Comparison of ENCODE assay signal across 21 cellular contexts in the genomic region with DNA sequence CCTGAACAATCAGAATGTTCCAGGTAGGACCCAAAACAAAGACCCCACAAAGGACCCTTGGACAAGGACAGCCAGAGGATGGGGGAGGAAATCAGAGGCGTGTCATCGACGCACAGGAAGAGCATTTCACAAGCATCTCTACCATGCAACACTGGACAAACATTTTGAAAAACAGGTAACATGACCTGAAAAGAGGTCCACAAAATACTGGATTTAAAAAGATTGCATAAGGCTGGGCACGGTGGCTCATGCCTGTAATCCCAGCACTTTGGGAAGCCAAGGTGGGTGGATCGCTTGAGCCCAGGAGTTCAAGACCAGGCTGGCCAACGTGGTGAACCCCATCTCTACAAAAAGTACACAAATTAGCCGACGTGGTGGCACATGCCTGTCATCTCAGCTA.
DNase-seq lines count a peak whose midpoint lies in the region; ATAC-seq and TF ChIP-seq lines count a peak whose summit lies in the region.
"Had no signal": no experiment of that assay in that cellular context is flagged by ENCODE, and none has a peak within 500 bp of the region (broad histone marks: within the 10 kb centered on the region; RNA-seq: fewer than 3 reads in every experiment).

No MANE protein-coding gene starts in this region.

- no peak overlapping the region for H3K4me3 ChIP-seq in dorsolateral prefrontal cortex
- no peak overlapping the region for H3K4me3 ChIP-seq in coronary artery
- H3K4me3 ChIP-seq: BLaER1 treated with 17β-estradiol and CSF1 and Interleukin-3, amounts not matched to agents 10 nM and 100 nM; GM23248 had no signal

- ATAC-seq in left lobe of liver (peak; percentile 76), natural killer cell (no peak)
- no peak for ATAC-seq in stimulated activated effector memory CD8-positive, alpha-beta T cell treated with anti-CD3 and anti-CD28 coated beads, Interleukin-12 subunit alpha, Interleukin-12 subunit beta, amount 100 ng/mL, for 72 hours

- no peak for DNase-seq in T-helper 2 cell treated with Interferon-gamma antibody and Interleukin-4, amounts not matched to agents 5 μg/mL and 100 μg/mL, for 36 hours (ENCODE audit: low spot score)
- DNase-seq in T-helper 2 cell (no peak), dorsolateral prefrontal cortex (no peak), left lobe of liver (ENCODE audit: low spot score) (no peak), substantia nigra (lab: John Stamatoyannopoulos, UW) (no peak), natural killer cell (no peak), coronary artery (ENCODE audit: low spot score) (no peak)
- DNase-seq in stimulated activated effector memory CD8-positive, alpha-beta T cell treated with anti-CD3 and anti-CD28 coated beads, Interleukin-12 subunit alpha, Interleukin-12 subunit beta, amount 100 ng/mL, for 72 hours (ENCODE audit: low spot score in 2 of 2): no peak
- DNase-seq: Calu3; CD4-positive, alpha-beta T cell; CD8-positive, alpha-beta memory T cell; DMS53; DMS79 treated with DMSO at 0.1 percent for 48 hours; GF-D8; GM23248; H9; HFFc6 had no signal

- H3K36me3 Mint-ChIP-seq in T-helper 2 cell treated with Interferon-gamma antibody and Interleukin-4, amounts not matched to agents 5 μg/mL and 100 μg/mL, for 36 hours (ENCODE audit: low read depth): peaks cover 9% of the 10 kb centered on the region
- H3K36me3 Mint-ChIP-seq in natural killer cell: no peaks in the 10 kb centered on the region
- H3K36me3 Mint-ChIP-seq in stimulated activated effector memory CD8-positive, alpha-beta T cell treated with anti-CD3 and anti-CD28 coated beads, Interleukin-12 subunit alpha, Interleukin-12 subunit beta, amount 100 ng/mL, for 72 hours: no peaks in the 10 kb centered on the region
- H3K36me3 Mint-ChIP-seq: CD14-positive monocyte; CD8-positive, alpha-beta memory T cell had no signal

- no peaks in the 10 kb centered on the region for H3K27me3 ChIP-seq in dorsolateral prefrontal cortex
- H3K27me3 ChIP-seq: BLaER1 treated with 17β-estradiol and CSF1 and Interleukin-3, amounts not matched to agents 10 nM and 100 nM had no signal

- peaks cover 55% of the 10 kb centered on the region for H3K27me3 Mint-ChIP-seq in T-helper 2 cell treated with Interferon-gamma antibody and Interleukin-4, amounts not matched to agents 5 μg/mL and 100 μg/mL, for 36 hours (ENCODE audit: low read depth)
- peaks cover 0 to 10% of the 10 kb centered on the region in 2 donors for H3K27me3 Mint-ChIP-seq in natural killer cell (ENCODE audit: low read depth in 2 of 2)

- H3K4me1 Mint-ChIP-seq in T-helper 2 cell treated with Interferon-gamma antibody and Interleukin-4, amounts not matched to agents 5 μg/mL and 100 μg/mL, for 36 hours (ENCODE audit: low read depth): peaks cover 41% of the 10 kb centered on the region
- H3K4me1 Mint-ChIP-seq in natural killer cell: no peaks in the 10 kb centered on the region
- no peaks in the 10 kb centered on the region for H3K4me1 Mint-ChIP-seq in stimulated activated effector memory CD8-positive, alpha-beta T cell treated with anti-CD3 and anti-CD28 coated beads, Interleukin-12 subunit alpha, Interleukin-12 subunit beta, amount 100 ng/mL, for 72 hours
- H3K4me1 Mint-ChIP-seq: B cell; CD14-positive monocyte; CD8-positive, alpha-beta memory T cell had no signal

- intact Hi-C loops in dorsolateral prefrontal cortex (cut with DNase I) (no loop called here), natural killer cell (cut with micrococcal nuclease) (no loop called here)

- H3K27ac ChIP-seq in dorsolateral prefrontal cortex (peak overlapping the region in 30 of 59 donors; percentile 18 to 97 (median 93)), substantia nigra (ENCODE audit: low read depth, low read length, poor library complexity, severe bottlenecking) (peak overlapping the region; percentile 88), coronary artery (no peak overlapping the region)
- H3K27ac ChIP-seq: 22Rv1; BLaER1 treated with 17β-estradiol and CSF1 and Interleukin-3, amounts not matched to agents 10 nM and 100 nM; GM23248 had no signal

- TF ChIP-seq CTCF in dorsolateral prefrontal cortex (IDR thresholded peaks at IDR 0.05 in 54 of 56, conservative IDR thresholded peaks at IDR 0.05 in 2 of 56; ENCODE audit: low read depth in 1 of 56, partially characterized antibody in 56 of 56) (no peak), natural killer cell (IDR thresholded peaks at IDR 0.05) (no peak), coronary artery (IDR thresholded peaks at IDR 0.05) (no peak)

- H3K4me3 Mint-ChIP-seq in T-helper 2 cell treated with Interferon-gamma antibody and Interleukin-4, amounts not matched to agents 5 μg/mL and 100 μg/mL, for 36 hours: peak overlapping the region; percentile 14
- H3K4me3 Mint-ChIP-seq in natural killer cell: no peak overlapping the region
- H3K4me3 Mint-ChIP-seq in stimulated activated effector memory CD8-positive, alpha-beta T cell treated with anti-CD3 and anti-CD28 coated beads, Interleukin-12 subunit alpha, Interleukin-12 subunit beta, amount 100 ng/mL, for 72 hours: no peak overlapping the region
- H3K4me3 Mint-ChIP-seq: B cell; CD14-positive monocyte; CD4-positive, alpha-beta T cell; H9; HFFc6 had no signal

- H3K9me3 Mint-ChIP-seq in T-helper 2 cell treated with Interferon-gamma antibody and Interleukin-4, amounts not matched to agents 5 μg/mL and 100 μg/mL, for 36 hours: peaks cover 5% of the 10 kb centered on the region
- no peaks in the 10 kb centered on the region for H3K9me3 Mint-ChIP-seq in natural killer cell
- H3K9me3 Mint-ChIP-seq in stimulated activated effector memory CD8-positive, alpha-beta T cell treated with anti-CD3 and anti-CD28 coated beads, Interleukin-12 subunit alpha, Interleukin-12 subunit beta, amount 100 ng/mL, for 72 hours: no peaks in the 10 kb centered on the region
- H3K9me3 Mint-ChIP-seq: CD4-positive, alpha-beta T cell; H9 had no signal

- H3K27ac Mint-ChIP-seq in T-helper 2 cell treated with Interferon-gamma antibody and Interleukin-4, amounts not matched to agents 5 μg/mL and 100 μg/mL, for 36 hours: peak overlapping the region; percentile 15
- H3K27ac Mint-ChIP-seq in natural killer cell: no peak overlapping the region
- no peak overlapping the region for H3K27ac Mint-ChIP-seq in stimulated activated effector memory CD8-positive, alpha-beta T cell treated with anti-CD3 and anti-CD28 coated beads, Interleukin-12 subunit alpha, Interleukin-12 subunit beta, amount 100 ng/mL, for 72 hours
- H3K27ac Mint-ChIP-seq: B cell; CD14-positive monocyte; CD4-positive, alpha-beta T cell; CD8-positive, alpha-beta memory T cell; HFFc6 had no signal

Comparison
In these comparisons a context has a peak if more than half of its experiments do, and no peak if none do; other contexts are left out.
1. H3K27ac ChIP-seq: peak in dorsolateral prefrontal cortex (30 of 59) and substantia nigra (single experiment); none in coronary artery (0 of 2).